In genomic region chr22:19941365-19942070, GRCh38 we compare ENCODE assay signal across 8 cellular contexts. TPM values are rescaled to one million over a fixed set of nuclear protein-coding genes. Genes with fewer than 3 reads are reported as not detected.
DNase-seq lines count a peak whose midpoint lies in the region; TF ChIP-seq lines count a peak whose summit lies in the region.

COMT (plus strand) TSS chr22:19941772; CDS start chr22:19962527, 20,755 bp downstream.
TXNRD2 (minus strand) TSS chr22:19941818; CDS start chr22:19941803, 15 bp downstream.

- peak; percentile 82 for TF ChIP-seq POLR2A in GM18526 (IDR thresholded peaks at IDR 0.05; ENCODE audit: extremely low read depth, insufficient read length)

- peaks cover 30% of the 10 kb centered on the region for H3K79me2 ChIP-seq in ACC112 (ENCODE audit: control insufficient read depth, insufficient read depth, low read length, unreplicated experiment)
- peaks cover 31% of the 10 kb centered on the region for H3K79me2 ChIP-seq in MM.1S (ENCODE audit: low read length)

- H3K27ac ChIP-seq in ACC112 (ENCODE audit: low read depth, low read length) = peak within 1 kb of the TSS; percentile 96
- peak within 1 kb of the TSS; percentile 5; the same call in 1 of the 2 replicates for H3K27ac ChIP-seq in MM.1S (ENCODE audit: low read length)
- H3K27ac ChIP-seq in layer of hippocampus (ENCODE audit: low read depth, low read length) = peak within 1 kb of the TSS; percentile 74

- H3K36me3 ChIP-seq in ACC112 (ENCODE audit: insufficient read depth, low read length) = no peaks in the 10 kb centered on the region
- no peaks in the 10 kb centered on the region for H3K36me3 ChIP-seq in MM.1S (replicated peaks; ENCODE audit: insufficient read depth, low read length)

- peak within 1 kb of the TSS; percentile 92 for H3K9ac ChIP-seq in MM.1S (ENCODE audit: low read length)

- no peaks in the 10 kb centered on the region for H3K9me2 ChIP-seq in MM.1S (replicated peaks; ENCODE audit: insufficient read depth, low read length)

- H3K27me3 ChIP-seq in ACC112 (ENCODE audit: insufficient read depth, low read length) (no peaks in the 10 kb centered on the region), MM.1S (replicated peaks; ENCODE audit: insufficient read depth, low read length) (no peaks in the 10 kb centered on the region), layer of hippocampus (ENCODE audit: control insufficient read depth, insufficient read depth, low read length) (no peaks in the 10 kb centered on the region)

- no peak for TF ChIP-seq CTCF in MM.1S (IDR thresholded peaks at IDR 0.05; ENCODE audit: low read length)

- H3K4me1 ChIP-seq in ACC112 (ENCODE audit: control insufficient read depth, insufficient read depth, low read length, unreplicated experiment) (peaks cover 13% of the 10 kb centered on the region), MM.1S (ENCODE audit: low read length) (peaks cover 14% of the 10 kb centered on the region; the same call in 1 of the 2 replicates)

- DNase-seq in MM.1S (peak; percentile 67), cerebellum (ENCODE audit: low spot score) (peak; percentile 75), DMS79 treated with DMSO at 0.1 percent for 48 hours (lab: John Stamatoyannopoulos, UW) (no peak)
- DNase-seq in activated CD4-positive, alpha-beta T cell treated with anti-CD3 and anti-CD28 coated beads for 1 hour = peak; percentile 53
- peak; percentile 50 to 68 for DNase-seq in stimulated activated CD4-positive, alpha-beta T cell treated with anti-CD3 and anti-CD28 coated beads, Interleukin-1b, Interleukin-23, amount 100 ng/mL, for 4 hours (ENCODE audit: low read depth in 2 of 2)

- H3K4me2 ChIP-seq in MM.1S (ENCODE audit: low read depth, low read length) = peak within 1 kb of the TSS; percentile 92

- H2AFZ ChIP-seq in ACC112 (ENCODE audit: low read length, unreplicated experiment) (peak within 1 kb of the TSS; percentile 60), MM.1S (ENCODE audit: low read length) (peak within 1 kb of the TSS; percentile 93)

- no peaks in the 10 kb centered on the region; the same call in 1 of the 2 replicates for H3F3A ChIP-seq in MM.1S (ENCODE audit: insufficient read depth, low read length)

- H3K9me3 ChIP-seq in MM.1S (replicated peaks; ENCODE audit: insufficient read depth, low read length) = no peaks in the 10 kb centered on the region

- no peaks in the 10 kb centered on the region for H4K20me1 ChIP-seq in MM.1S (ENCODE audit: insufficient read depth, low read length)

- H3K4me3 ChIP-seq in ACC112 (ENCODE audit: low read depth, low read length) (peak within 1 kb of the TSS; percentile 79), MM.1S (ENCODE audit: low read length) (peak within 1 kb of the TSS; percentile 82)

RNA-seq across cellular contexts. Expression of gene COMT, which starts in this region (rescaled TPM):
- 39.5 TPM for total RNA-seq in cerebellum

RNA-seq across cellular contexts. Expression of gene TXNRD2, which starts in this region (rescaled TPM):
- 9.5 TPM for total RNA-seq in cerebellum

Comparison
In these comparisons a context has a peak if more than half of its experiments do, and no peak if none do; other contexts are left out.
1. H3K27ac ChIP-seq: peak in every context shown above with its lines; median percentile 96 in ACC112; 74 in layer of hippocampus; 5 in MM.1S.